27 cellular contexts compared by ENCODE assay signal in genomic region chr13:69946443-69946955, GRCh38.
"Had no signal": no experiment of that assay in that cellular context is flagged by ENCODE, and none has a peak within 500 bp of the region (broad histone marks: within the 10 kb centered on the region; RNA-seq: fewer than 3 reads in every experiment).

No MANE protein-coding gene starts in this region.

- H3K4me1 Mint-ChIP-seq: memory B cell; natural killer cell; neural progenitor cell; stimulated activated naive CD8-positive, alpha-beta T cell treated with anti-CD3 and anti-CD28 coated beads, Interleukin-15, amount 100 ng/mL, for 72 hours had no signal

- H3K4me2 ChIP-seq: hepatocyte, neural progenitor cell, smooth muscle cell had no signal

- H3K36me3 ChIP-seq: esophagus muscularis mucosa, gastroesophageal sphincter, heart left ventricle, neural progenitor cell, right atrium auricular region, suprapubic skin, vagina had no signal

- H3K36me3 Mint-ChIP-seq: memory B cell, natural killer cell, neural progenitor cell had no signal

- H3K4me3 Mint-ChIP-seq: dendritic cell treated with granulocyte-macrophage colony-stimulating factor and Interleukin-4, amounts not matched to agents 40 ng/mL and 50 ng/mL, for 4 days; memory B cell; natural killer cell; neural progenitor cell; stimulated activated naive CD8-positive, alpha-beta T cell treated with anti-CD3 and anti-CD28 coated beads, Interleukin-15, amount 100 ng/mL, for 72 hours had no signal

- H3K9me3 ChIP-seq: esophagus muscularis mucosa, gastroesophageal sphincter, right atrium auricular region, vagina had no signal

- H3K27me3 Mint-ChIP-seq: dendritic cell treated with granulocyte-macrophage colony-stimulating factor and Interleukin-4, amounts not matched to agents 40 ng/mL and 50 ng/mL, for 4 days; memory B cell; progenitor cell of endocrine pancreas; stimulated activated naive CD8-positive, alpha-beta T cell treated with anti-CD3 and anti-CD28 coated beads, Interleukin-15, amount 100 ng/mL, for 72 hours had no signal

- H3K9me3 Mint-ChIP-seq: memory B cell, neural progenitor cell had no signal

- DNase-seq: effector CD8-positive, alpha-beta T cell; foreskin keratinocyte; heart left ventricle; kidney; natural killer cell; stimulated activated CD4-positive, alpha-beta T cell treated with anti-CD3 and anti-CD28 coated beads, Interleukin-12 subunit alpha, Interleukin-12 subunit beta, amount 100 ng/mL, for 4 hours; stimulated activated CD4-positive, alpha-beta T cell treated with anti-CD3 and anti-CD28 coated beads, Interleukin-1b, Interleukin-23, amount 100 ng/mL, for 48 hours; stimulated activated CD4-positive, alpha-beta T cell treated with anti-CD3 and anti-CD28 coated beads, Interleukin-4, amount 100 ng/mL, for 1 hour; stimulated activated CD8-positive, alpha-beta memory T cell treated with anti-CD3 and anti-CD28 coated beads, Interleukin-4, amount 100 ng/mL, for 48 hours; stimulated activated naive CD4-positive, alpha-beta T cell; stimulated activated naive CD8-positive, alpha-beta T cell treated with anti-CD3 and anti-CD28 coated beads, Interleukin-15, amount 100 ng/mL, for 72 hours; trophoblast cell had no signal

- H3K27ac Mint-ChIP-seq: dendritic cell treated with granulocyte-macrophage colony-stimulating factor and Interleukin-4, amounts not matched to agents 40 ng/mL and 50 ng/mL, for 4 days; memory B cell; natural killer cell; neural progenitor cell; progenitor cell of endocrine pancreas; stimulated activated naive CD8-positive, alpha-beta T cell treated with anti-CD3 and anti-CD28 coated beads, Interleukin-15, amount 100 ng/mL, for 72 hours had no signal

- ATAC-seq: foreskin keratinocyte; gastroesophageal sphincter; heart left ventricle; left lobe of liver; natural killer cell; sciatic nerve; stimulated activated naive CD8-positive, alpha-beta T cell treated with anti-CD3 and anti-CD28 coated beads, Interleukin-15, amount 100 ng/mL, for 72 hours had no signal

- H3K79me2 ChIP-seq: hepatocyte, parathyroid adenoma had no signal

- H3K4me1 ChIP-seq: esophagus muscularis mucosa, foreskin keratinocyte, gastroesophageal sphincter, heart left ventricle, neural progenitor cell, parathyroid adenoma, right atrium auricular region, suprapubic skin, vagina had no signal

- H2AFZ ChIP-seq: hepatocyte, neural progenitor cell, parathyroid adenoma had no signal

- H3K4me3 ChIP-seq: esophagus muscularis mucosa, gastroesophageal sphincter, heart left ventricle, hepatocyte, lung, neural progenitor cell, right atrium auricular region, smooth muscle cell, suprapubic skin, vagina had no signal

- H3K27ac ChIP-seq: esophagus muscularis mucosa, foreskin keratinocyte, gastroesophageal sphincter, heart left ventricle, hepatocyte, neural progenitor cell, parathyroid adenoma, right atrium auricular region, suprapubic skin, vagina had no signal

- H3K27me3 ChIP-seq: esophagus muscularis mucosa, foreskin keratinocyte, gastroesophageal sphincter, heart left ventricle, hepatocyte, neural progenitor cell, right atrium auricular region, suprapubic skin, vagina had no signal
